27 cellular contexts compared by ENCODE assay signal in the genomic region with DNA sequence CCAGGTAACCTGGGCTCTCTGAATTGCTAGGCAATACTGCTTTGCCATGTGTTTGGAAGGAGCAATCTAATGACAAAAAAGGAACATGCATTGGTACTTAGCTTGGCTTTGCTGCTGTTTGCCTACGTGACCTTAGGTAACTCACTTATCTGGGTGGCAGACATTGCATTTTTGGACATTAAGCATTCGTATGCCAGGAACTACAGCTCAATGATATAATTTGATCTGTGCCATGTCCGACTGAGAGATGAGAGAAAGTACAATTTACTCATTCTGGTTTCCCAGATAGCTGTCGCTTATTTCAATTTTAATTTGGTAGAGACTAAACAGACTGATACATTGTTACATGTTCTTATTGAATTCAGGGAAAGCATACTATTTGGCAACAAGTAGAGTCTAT.
"Had no signal": no experiment of that assay in that cellular context is flagged by ENCODE, and none has a peak within 500 bp of the region (broad histone marks: within the 10 kb centered on the region; RNA-seq: fewer than 3 reads in every experiment).

No MANE protein-coding gene starts in this region.

- H3K9me3 Mint-ChIP-seq: mesothelial cell of epicardium had no signal

- H3K4me3 Mint-ChIP-seq: mesothelial cell of epicardium had no signal

- H3K4me3 ChIP-seq: coronary artery, dorsolateral prefrontal cortex, esophagus squamous epithelium, gastrocnemius medialis, heart right ventricle, left lung, lower lobe of right lung, mucosa of descending colon had no signal

- H3K36me3 Mint-ChIP-seq: mesothelial cell of epicardium had no signal

- H3K27ac ChIP-seq: coronary artery, dorsolateral prefrontal cortex, epithelial cell of prostate, esophagus squamous epithelium, gastrocnemius medialis, heart right ventricle, left lung, lower lobe of right lung had no signal

- FAIRE-seq: colon, endothelial cell of umbilical vein, islet of Langerhans, keratinocyte had no signal

- H3K9me3 ChIP-seq: esophagus squamous epithelium, gastrocnemius medialis, heart right ventricle, left lung, lower lobe of right lung, mucosa of descending colon had no signal

- H3K27me3 ChIP-seq: gastrocnemius medialis had no signal

- DNase-seq: dermis blood vessel endothelial cell; dorsolateral prefrontal cortex; effector CD4-positive, alpha-beta T cell; effector memory CD4-positive, alpha-beta T cell; erythroblast; esophagus squamous epithelium; foreskin fibroblast; foreskin melanocyte; gastrocnemius medialis; glutamatergic neuron; head of caudate nucleus; heart right ventricle; hippocampal formation; left cardiac atrium; left lung; left ventricle myocardium superior; lower lobe of right lung; mesenchymal stem cell; mucosa of descending colon had no signal

- H3K4me1 Mint-ChIP-seq: mesothelial cell of epicardium had no signal

- ATAC-seq: esophagus mucosa, gastrocnemius medialis, heart right ventricle, left cardiac atrium, left lung, left ventricle myocardium superior, lower lobe of right lung, mucosa of descending colon had no signal

- H3K4me1 ChIP-seq: gastrocnemius medialis, heart right ventricle, left lung, lower lobe of right lung had no signal

- H3K36me3 ChIP-seq: esophagus squamous epithelium, gastrocnemius medialis, heart right ventricle, left lung, lower lobe of right lung had no signal

- H3K27ac Mint-ChIP-seq: mesothelial cell of epicardium had no signal
